In genomic region chrX:136665258-136665900, GRCh38 we compare ENCODE assay signal across 15 cellular contexts. TPM values are rescaled to one million over a fixed set of nuclear protein-coding genes. Genes with fewer than 3 reads are reported as not detected.
A peak's percentile ranks its signal among the peaks of the same experiment; 100 is the strongest.
DNase-seq lines count a peak whose midpoint lies in the region; ATAC-seq and TF ChIP-seq lines count a peak whose summit lies in the region.
"Had no signal": no experiment of that assay in that cellular context is flagged by ENCODE, and none has a peak within 500 bp of the region (broad histone marks: within the 10 kb centered on the region; RNA-seq: fewer than 3 reads in every experiment).

No MANE protein-coding gene starts in this region.

- intact Hi-C loops in natural killer cell (cut with micrococcal nuclease), result no loop called here

- DNase-seq in activated CD4-positive, alpha-beta T cell treated with anti-CD3 and anti-CD28 coated beads, Interleukin-2, amount 10 ng/mL, durations not matched to agents 7 days and 5 days, result no peak
- DNase-seq in activated CD4-positive, alpha-beta T cell treated with anti-CD3 and anti-CD28 coated beads for 48 hours, result no peak
- peak; percentile 69 for DNase-seq in MM.1S
- no peak for DNase-seq in natural killer cell
- DNase-seq in NCI-H345 treated with DMSO at 0.1 percent for 48 hours (lab: John Stamatoyannopoulos, UW; ENCODE audit: unreplicated experiment), result no peak
- no peak for DNase-seq in NCI-H1436 (lab: John Stamatoyannopoulos, UW)
- no peak for DNase-seq in activated effector memory CD4-positive, alpha-beta T cell treated with anti-CD3 and anti-CD28 coated beads, Interleukin-2, amount 50 U/mL, for 16 hours
- DNase-seq: ACHN, colonic mucosa, left ventricle myocardium inferior, NCI-H1092 treated with DMSO at 0.1 percent for 48 hours, PC-9, testis had no signal

- peaks cover 26% of the 10 kb centered on the region for H3F3A ChIP-seq in MM.1S (ENCODE audit: insufficient read depth, low read length)

- peak overlapping the region; percentile 76 for H3K4me2 ChIP-seq in MM.1S (ENCODE audit: low read depth, low read length)
- H3K4me2 ChIP-seq: PC-9 had no signal

- no peaks in the 10 kb centered on the region for H3K9me3 ChIP-seq in MM.1S (replicated peaks; ENCODE audit: insufficient read depth, low read length)
- H3K9me3 ChIP-seq: colonic mucosa, testis had no signal

- peak overlapping the region; percentile 17; the same call in 1 of the 2 replicates for H2AFZ ChIP-seq in MM.1S (ENCODE audit: low read length)
- H2AFZ ChIP-seq: parathyroid adenoma, PC-9 had no signal

- H3K4me3 Mint-ChIP-seq in activated CD4-positive, alpha-beta T cell treated with anti-CD3 and anti-CD28 coated beads, Interleukin-2, amount 10 ng/mL, durations not matched to agents 7 days and 5 days, result peak overlapping the region; percentile 3
- peak overlapping the region; percentile 2 for H3K4me3 Mint-ChIP-seq in natural killer cell

- CTCF ChIA-PET in activated CD4-positive, alpha-beta T cell treated with anti-CD3 and anti-CD28 coated beads, Interleukin-2, amount 10 ng/mL, durations not matched to agents 7 days and 5 days (lab: Charles Lee), result interaction anchor here (1.1 kb wide), 1 partner anchor 56 kb away, joined by 4 read pairs; no protein-coding TSS in a partner anchor

- H3K36me3 ChIP-seq in MM.1S (replicated peaks; ENCODE audit: insufficient read depth, low read length), result no peaks in the 10 kb centered on the region
- H3K36me3 ChIP-seq: colonic mucosa had no signal

- peak overlapping the region; percentile 37 for H3K4me3 ChIP-seq in MM.1S (ENCODE audit: low read length)
- H3K4me3 ChIP-seq: colonic mucosa, left ventricle myocardium inferior, PC-9, testis had no signal

- no peaks in the 10 kb centered on the region for H3K9me2 ChIP-seq in MM.1S (replicated peaks; ENCODE audit: insufficient read depth, low read length)

- ATAC-seq in GM21723 (IDR thresholded peaks at IDR 0.05; ENCODE audit: unreplicated experiment) (peak; percentile 75), natural killer cell (peak in 1 of 3 donors; percentile 22)

- POLR2A ChIA-PET in activated CD4-positive, alpha-beta T cell treated with anti-CD3 and anti-CD28 coated beads, Interleukin-2, amount 10 ng/mL, durations not matched to agents 7 days and 5 days (lab: Charles Lee), result no interaction called here

- peaks cover 47% of the 10 kb centered on the region for H3K4me1 ChIP-seq in MM.1S (ENCODE audit: low read length)
- H3K4me1 ChIP-seq: colonic mucosa, left ventricle myocardium inferior, parathyroid adenoma, testis had no signal

- H3K27ac ChIP-seq in MM.1S (ENCODE audit: low read length), result peak overlapping the region; percentile 96
- H3K27ac ChIP-seq: colonic mucosa, left ventricle myocardium inferior, parathyroid adenoma, PC-9, testis had no signal

- H3K9ac ChIP-seq in MM.1S (ENCODE audit: low read length), result peak overlapping the region; percentile 49
- H3K9ac ChIP-seq: parathyroid adenoma had no signal

- peaks cover 89% of the 10 kb centered on the region for H3K36me3 Mint-ChIP-seq in activated CD4-positive, alpha-beta T cell treated with anti-CD3 and anti-CD28 coated beads, Interleukin-2, amount 10 ng/mL, durations not matched to agents 7 days and 5 days (ENCODE audit: low read depth)
- no peaks in the 10 kb centered on the region for H3K36me3 Mint-ChIP-seq in natural killer cell

- peak overlapping the region; percentile 34 for H3K27ac Mint-ChIP-seq in activated CD4-positive, alpha-beta T cell treated with anti-CD3 and anti-CD28 coated beads, Interleukin-2, amount 10 ng/mL, durations not matched to agents 7 days and 5 days
- peak overlapping the region; percentile 18 to 74 for H3K27ac Mint-ChIP-seq in natural killer cell

- no peak for TF ChIP-seq CTCF in MM.1S (IDR thresholded peaks at IDR 0.05; ENCODE audit: low read length)
- TF ChIP-seq CTCF in natural killer cell (IDR thresholded peaks at IDR 0.05), result no peak

- no peaks in the 10 kb centered on the region for H4K20me1 ChIP-seq in MM.1S (ENCODE audit: insufficient read depth, low read length)

- H3K27me3 Mint-ChIP-seq in activated CD4-positive, alpha-beta T cell treated with anti-CD3 and anti-CD28 coated beads, Interleukin-2, amount 10 ng/mL, durations not matched to agents 7 days and 5 days, result no peaks in the 10 kb centered on the region
- H3K27me3 Mint-ChIP-seq in natural killer cell (ENCODE audit: low read depth in 2 of 2), result no peaks in the 10 kb centered on the region

- H3K27me3 ChIP-seq in MM.1S (replicated peaks; ENCODE audit: insufficient read depth, low read length), result no peaks in the 10 kb centered on the region
- H3K27me3 ChIP-seq: colonic mucosa, testis had no signal

- peaks cover 89% of the 10 kb centered on the region for H3K4me1 Mint-ChIP-seq in activated CD4-positive, alpha-beta T cell treated with anti-CD3 and anti-CD28 coated beads, Interleukin-2, amount 10 ng/mL, durations not matched to agents 7 days and 5 days
- H3K4me1 Mint-ChIP-seq in natural killer cell, result peaks cover 10 to 33% of the 10 kb centered on the region in 2 donors

- no peaks in the 10 kb centered on the region for H3K79me2 ChIP-seq in MM.1S (ENCODE audit: low read length)
- H3K79me2 ChIP-seq: parathyroid adenoma had no signal

- peaks cover 19% of the 10 kb centered on the region for H3K9me3 Mint-ChIP-seq in activated CD4-positive, alpha-beta T cell treated with anti-CD3 and anti-CD28 coated beads, Interleukin-2, amount 10 ng/mL, durations not matched to agents 7 days and 5 days
- H3K9me3 Mint-ChIP-seq in natural killer cell, result peaks cover 0 to 3% of the 10 kb centered on the region in 2 donors

RNA-seq across cellular contexts. Expression of gene CD40LG, which starts 17.4 kb away (rescaled TPM):
- 100 to 1,000 TPM; 114 to 139 TPM for total RNA-seq in activated CD4-positive, alpha-beta T cell treated with anti-CD3 and anti-CD28 coated beads, Interleukin-2, amount 10 ng/mL, durations not matched to agents 7 days and 5 days
- total RNA-seq in natural killer cell, result 1 to 10 TPM in 1 of 3 donors, under 1 TPM in 1, not detected in 1; 0.77 to 1.5 TPM
- total RNA-seq: left ventricle myocardium inferior, PC-9, testis had no signal

Comparison
In these comparisons a context has a peak if more than half of its experiments do, and no peak if none do; other contexts are left out.
1. RNA of gene CD40LG, which starts 17.4 kb away (total RNA-seq): 114 to 139 TPM in activated CD4-positive, alpha-beta T cell treated with anti-CD3 and anti-CD28 coated beads, Interleukin-2, amount 10 ng/mL, durations not matched to agents 7 days and 5 days; 0.77 to 1.5 TPM in natural killer cell; every median in the first group is over 10 times any median in the second.